14 cellular contexts compared by ENCODE assay signal in the genomic region with DNA sequence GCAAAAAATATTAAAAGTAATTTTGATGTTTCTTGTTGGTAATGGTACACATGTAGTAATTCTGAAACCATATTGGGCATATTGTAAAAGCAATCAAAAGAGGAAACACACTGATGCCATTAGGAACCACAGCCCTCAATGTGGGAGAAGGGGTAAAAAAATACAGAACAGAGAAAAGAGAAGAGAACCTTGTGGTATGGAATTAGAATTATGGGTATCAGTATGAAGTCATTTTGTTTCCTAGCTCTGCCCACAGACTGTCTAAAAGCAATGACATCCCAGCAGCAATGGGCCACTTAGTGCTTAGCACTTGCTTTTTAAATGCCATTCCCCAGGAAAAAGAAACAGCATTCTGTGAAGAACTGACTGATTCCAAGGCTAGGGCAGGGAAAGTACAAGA.
DNase-seq lines count a peak whose midpoint lies in the region; ATAC-seq lines count a peak whose summit lies in the region.
"Had no signal": no experiment of that assay in that cellular context is flagged by ENCODE, and none has a peak within 500 bp of the region (broad histone marks: within the 10 kb centered on the region; RNA-seq: fewer than 3 reads in every experiment).

No MANE protein-coding gene starts in this region.

- no peak overlapping the region for H4K8ac ChIP-seq in trophoblast cell (ENCODE audit: low read depth, low read length)

- H3K36me3 ChIP-seq in trophoblast cell (ENCODE audit: control insufficient read depth in 1 of 2, insufficient read depth in 2 of 2, low read length in 2 of 2) = peaks cover 2 to 4% of the 10 kb centered on the region in 2 experiments

- ATAC-seq in left ventricle myocardium superior = peak; percentile 41
- ATAC-seq in right cardiac atrium = no peak
- ATAC-seq in HG02885 (IDR thresholded peaks at IDR 0.05; ENCODE audit: poor library complexity, unreplicated experiment) = peak; percentile 89
- ATAC-seq: T-cell had no signal

- no peak overlapping the region for H2AFZ ChIP-seq in trophoblast cell (ENCODE audit: insufficient read depth, low read length, poor library complexity)

- H3K4me1 ChIP-seq in right cardiac atrium (ENCODE audit: control insufficient read depth, insufficient read depth, low read length) (no peaks in the 10 kb centered on the region), trophoblast cell (ENCODE audit: control insufficient read depth in 1 of 2, insufficient read depth in 2 of 2, low read length in 2 of 2) (no peaks in the 10 kb centered on the region)

- no peak overlapping the region for H3K9ac ChIP-seq in trophoblast cell (ENCODE audit: low read length)

- H2AK5ac ChIP-seq in trophoblast cell (ENCODE audit: low read length) = no peak overlapping the region

- H3K4me2 ChIP-seq in trophoblast cell (ENCODE audit: low read length) = no peak overlapping the region

- no peak overlapping the region for H2BK120ac ChIP-seq in trophoblast cell (ENCODE audit: insufficient read depth, low read length, poor library complexity)

- no peak overlapping the region for H3K14ac ChIP-seq in trophoblast cell (ENCODE audit: low read length)

- no peak overlapping the region for H4K91ac ChIP-seq in trophoblast cell (ENCODE audit: low read depth, low read length)

- H3K27me3 ChIP-seq in right cardiac atrium (ENCODE audit: control insufficient read depth, insufficient read depth) (no peaks in the 10 kb centered on the region), trophoblast cell (ENCODE audit: insufficient read depth, low read length) (no peaks in the 10 kb centered on the region)

- no peak overlapping the region for H3K18ac ChIP-seq in trophoblast cell (ENCODE audit: low read length)

- DNase-seq in left ventricle myocardium superior (no peak), right cardiac atrium (no peak), MV-4-11 (lab: John Stamatoyannopoulos, UW) (peak; percentile 98), HK-2 (ENCODE audit: unreplicated experiment) (no peak), trophoblast cell (no peak), NCI-H2029 (lab: John Stamatoyannopoulos, UW) (no peak), glomerular visceral epithelial cell (ENCODE audit: extremely low spot score) (no peak)
- DNase-seq: ACHN; anterior cingulate cortex; effector CD4-positive, alpha-beta T cell; mammary epithelial cell; NCI-H526; T-cell had no signal

- intact Hi-C loops in left ventricle myocardium superior (cut with micrococcal nuclease) = no loop called here
- intact Hi-C loops in right cardiac atrium (cut with DNase I) = no loop called here

- no peaks in the 10 kb centered on the region for H3K79me1 ChIP-seq in trophoblast cell (ENCODE audit: low read length)

- H2BK12ac ChIP-seq in trophoblast cell (ENCODE audit: low read length) = no peak overlapping the region

- H3K79me2 ChIP-seq in trophoblast cell (ENCODE audit: control insufficient read depth, insufficient read depth, low read length, poor library complexity) = no peaks in the 10 kb centered on the region

- H3K23ac ChIP-seq in trophoblast cell (ENCODE audit: low read length) = no peak overlapping the region

- no peaks in the 10 kb centered on the region for H3K9me3 ChIP-seq in right cardiac atrium (ENCODE audit: control insufficient read depth, low read length)
- no peaks in the 10 kb centered on the region for H3K9me3 ChIP-seq in trophoblast cell (ENCODE audit: insufficient read depth, low read depth, low read length)

- H3K4ac ChIP-seq in trophoblast cell (ENCODE audit: low read depth, low read length) = no peak overlapping the region

- no peak overlapping the region for H2BK5ac ChIP-seq in trophoblast cell (ENCODE audit: low read depth, low read length, poor library complexity)

- H4K12ac ChIP-seq in trophoblast cell (ENCODE audit: low read depth, low read length) = no peak overlapping the region

- H3K4me3 ChIP-seq in right cardiac atrium (ENCODE audit: low read length) = no peak overlapping the region
- H3K4me3 ChIP-seq in trophoblast cell (ENCODE audit: low read depth, low read length) = no peak overlapping the region

- H3K27ac ChIP-seq in right cardiac atrium (ENCODE audit: low read length) (no peak overlapping the region), trophoblast cell (ENCODE audit: low read depth, low read length) (no peak overlapping the region)

Comparison
In these comparisons a context has a peak if more than half of its experiments do, and no peak if none do; other contexts are left out.
1. ATAC-seq: peak in left ventricle myocardium superior (single experiment) and HG02885 (single experiment); none in right cardiac atrium (0 of 2).